ENCODE assay signal across 9 cellular contexts in genomic region chr19:47601180-47601904, GRCh38. TPM values are rescaled to one million over a fixed set of nuclear protein-coding genes. Genes with fewer than 3 reads are reported as not detected.
DNase-seq lines count a peak whose midpoint lies in the region; ATAC-seq and TF ChIP-seq lines count a peak whose summit lies in the region.
"Had no signal": no experiment of that assay in that cellular context is flagged by ENCODE, and none has a peak within 500 bp of the region (broad histone marks: within the 10 kb centered on the region; RNA-seq: fewer than 3 reads in every experiment).

No MANE protein-coding gene starts in this region.

- no peaks in the 10 kb centered on the region for H3K27me3 ChIP-seq in ACC112 (ENCODE audit: insufficient read depth, low read length)
- H3K27me3 ChIP-seq in muscle layer of colon (ENCODE audit: control insufficient read depth in 1 of 2, insufficient read depth in 2 of 2, low read length in 2 of 2), result no peaks in the 10 kb centered on the region

- no peak overlapping the region for H3K9ac ChIP-seq in muscle layer of colon (ENCODE audit: low read length)

- ATAC-seq in HG03025 (IDR thresholded peaks at IDR 0.05; ENCODE audit: low FRiP score, unreplicated experiment), result no peak

- H3K4me1 ChIP-seq in ACC112 (ENCODE audit: control insufficient read depth, insufficient read depth, low read length, unreplicated experiment), result peaks cover 6% of the 10 kb centered on the region
- H3K4me1 ChIP-seq in muscle layer of colon (ENCODE audit: insufficient read depth, low read length), result peaks cover 6% of the 10 kb centered on the region

- H3K79me2 ChIP-seq in ACC112 (ENCODE audit: control insufficient read depth, insufficient read depth, low read length, unreplicated experiment), result no peaks in the 10 kb centered on the region

- H3K9me3 Mint-ChIP-seq in IgD-negative memory B cell, result no peaks in the 10 kb centered on the region
- no peaks in the 10 kb centered on the region for H3K9me3 Mint-ChIP-seq in chondrocyte (ENCODE audit: low read depth)

- H3K27me3 Mint-ChIP-seq in IgD-negative memory B cell (peaks cover 17% of the 10 kb centered on the region), chondrocyte (ENCODE audit: low read depth) (no peaks in the 10 kb centered on the region)

- H3K27ac Mint-ChIP-seq in IgD-negative memory B cell, result peak overlapping the region; percentile 59 to 95 (median 79)
- H3K27ac Mint-ChIP-seq in chondrocyte (ENCODE audit: unreplicated experiment), result peak overlapping the region; percentile 85

- no peak for TF ChIP-seq CTCF in chondrocyte (IDR thresholded peaks at IDR 0.05)

- H2AFZ ChIP-seq in ACC112 (ENCODE audit: low read length, unreplicated experiment), result no peak overlapping the region

- DNase-seq in chondrocyte (ENCODE audit: low spot score), result no peak
- DNase-seq in NCI-H2196 (lab: John Stamatoyannopoulos, UW; ENCODE audit: unreplicated experiment), result no peak
- DNase-seq in mesenteric fat pad (ENCODE audit: low spot score), result no peak
- no peak for DNase-seq in stimulated activated CD4-positive, alpha-beta T cell treated with anti-CD3 and anti-CD28 coated beads, Interleukin-2, amount 100 ng/mL, for 24 hours

- H3K4me1 Mint-ChIP-seq in IgD-negative memory B cell, result peaks cover 0 to 10% (median 0%) of the 10 kb centered on the region in 3 donors
- H3K4me1 Mint-ChIP-seq in chondrocyte (ENCODE audit: low read depth), result peaks cover 21% of the 10 kb centered on the region

- no peaks in the 10 kb centered on the region for H3K9me3 ChIP-seq in muscle layer of colon (ENCODE audit: low read length)

- H3K27ac ChIP-seq in ACC112 (ENCODE audit: low read depth, low read length) (peak overlapping the region; percentile 49; the same call in 1 of the 2 replicates), muscle layer of colon (ENCODE audit: low read depth, low read length) (peak overlapping the region; percentile 83)

- peaks cover 3% of the 10 kb centered on the region for H3K36me3 Mint-ChIP-seq in IgD-negative memory B cell
- H3K36me3 Mint-ChIP-seq in chondrocyte (ENCODE audit: low read depth), result no peaks in the 10 kb centered on the region

- H3K4me3 Mint-ChIP-seq in IgD-negative memory B cell (peak overlapping the region; percentile 83 to 92 (median 87)), chondrocyte (ENCODE audit: unreplicated experiment) (peak overlapping the region; percentile 82)

- H3K4me3 ChIP-seq in ACC112 (ENCODE audit: low read depth, low read length), result peak overlapping the region; percentile 78
- H3K4me3 ChIP-seq in muscle layer of colon (ENCODE audit: low read depth in 1 of 2, low read length in 2 of 2), result peak overlapping the region in 1 of 2 donors; percentile 70

- H3K36me3 ChIP-seq in ACC112 (ENCODE audit: insufficient read depth, low read length) (no peaks in the 10 kb centered on the region), muscle layer of colon (ENCODE audit: insufficient read depth, low read length) (no peaks in the 10 kb centered on the region)

RNA-seq across cellular contexts. Expression of gene BICRA, which starts 7.6 kb away (rescaled TPM):
- 0.71 TPM for polyA plus RNA-seq in IgD-negative memory B cell
- 13.2 to 14.4 TPM (median 13.4 TPM) in 3 replicates for total RNA-seq in chondrocyte
- total RNA-seq in mesenteric fat pad, result 14.5 TPM

RNA-seq across cellular contexts. Expression of gene ZNF541, which starts 28.4 kb away (rescaled TPM):
- polyA plus RNA-seq in IgD-negative memory B cell, result not detected
- total RNA-seq in chondrocyte, result not detected in 3 replicates
- 0.87 TPM for total RNA-seq in mesenteric fat pad
- total RNA-seq: bronchial epithelial cell had no signal
